In genomic region chr11:3134218-3134621, GRCh38 we compare ENCODE assay signal across 2 cellular contexts.
A peak's percentile ranks its signal among the peaks of the same experiment; 100 is the strongest.
TF ChIP-seq lines count a peak whose summit lies in the region.

No MANE protein-coding gene starts in this region.

TF ChIP-seq in HEK293, 187 proteins besides CTCF, POLR2A, EP300 and RAD21:
- TF ChIP-seq, protein P1, sequence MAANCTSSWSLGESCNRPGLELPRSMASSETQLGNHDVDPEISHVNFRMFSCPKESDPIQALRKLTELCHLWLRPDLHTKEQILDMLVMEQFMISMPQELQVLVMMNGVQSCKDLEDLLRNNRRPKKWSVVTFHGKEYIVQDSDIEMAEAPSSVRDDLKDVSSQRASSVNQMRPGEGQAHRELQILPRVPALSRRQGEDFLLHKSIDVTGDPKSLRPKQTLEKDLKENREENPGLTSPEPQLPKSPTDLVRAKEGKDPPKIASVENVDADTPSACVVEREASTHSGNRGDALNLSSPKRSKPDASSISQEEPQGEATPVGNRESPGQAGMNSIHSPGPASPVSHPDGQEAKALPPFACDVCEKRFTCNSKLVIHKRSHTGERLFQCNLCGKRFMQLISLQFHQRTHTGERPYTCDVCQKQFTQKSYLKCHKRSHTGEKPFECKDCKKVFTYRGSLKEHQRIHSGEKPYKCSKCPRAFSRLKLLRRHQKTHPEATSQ (tag by site-specific recombination; IDR thresholded peaks at IDR 0.05) = no peak
- 0 out of 2 replicates have a peak, but pooled peaks have one; percentile 8 for TF ChIP-seq SCRT2 (tag by site-specific recombination; IDR thresholded peaks at IDR 0.05)

TF ChIP-seq in SK-N-SH, 30 proteins besides CTCF, POLR2A, EP300 and RAD21:
- TF ChIP-seq ELF1 (IDR thresholded peaks at IDR 0.05) (no peak), GATA2 (CRISPR knock-in tag; IDR thresholded peaks at IDR 0.05) (no peak), USF2 (IDR thresholded peaks at IDR 0.05; ENCODE audit: borderline replicate concordance, low read depth, low read length) (no peak), TAF1 (IDR thresholded peaks at IDR 0.05; ENCODE audit: borderline replicate concordance, low read depth, low read length) (no peak), MEF2A (IDR thresholded peaks at IDR 0.05; ENCODE audit: borderline replicate concordance, low read depth) (no peak), EZH2phosphoT487 (IDR thresholded peaks at IDR 0.05; ENCODE audit: borderline replicate concordance, low read depth) (no peak), GABPA (IDR thresholded peaks at IDR 0.05; ENCODE audit: low read depth) (no peak), RXRA (IDR thresholded peaks at IDR 0.05; ENCODE audit: borderline replicate concordance, low read depth) (no peak), JUND (IDR thresholded peaks at IDR 0.05) (no peak), RFX5 (IDR thresholded peaks at IDR 0.05; ENCODE audit: low read length) (no peak), YY1 (IDR thresholded peaks at IDR 0.05; ENCODE audit: low read depth) (no peak), POLR2AphosphoS5 (IDR thresholded peaks at IDR 0.05; ENCODE audit: low read depth, low read length) (no peak), NRF1 (IDR thresholded peaks at IDR 0.05; ENCODE audit: low read depth, low read length) (no peak), USF1 (IDR thresholded peaks at IDR 0.05; ENCODE audit: borderline replicate concordance, low read depth) (no peak)
